Comparison of ENCODE assay signal across 1 cellular context in genomic region chr5:41870621-41871048, GRCh38.
TF ChIP-seq lines count a peak whose summit lies in the region.

No MANE protein-coding gene starts in this region.

TF ChIP-seq in endothelial cell of umbilical vein, 7 proteins besides CTCF, POLR2A, EP300 and RAD21:
- TF ChIP-seq POLR2AphosphoS5 (IDR thresholded peaks at IDR 0.05; ENCODE audit: insufficient read depth, low read depth, low read length), result peak; percentile 2
- no peak for TF ChIP-seq FOS (IDR thresholded peaks at IDR 0.05; ENCODE audit: borderline replicate concordance, insufficient read depth, low read length)
